ENCODE assay signal across 1 cellular context in genomic region chr9:17802249-17802857, GRCh38.
TF ChIP-seq lines count a peak whose summit lies in the region.

No MANE protein-coding gene starts in this region.

TF ChIP-seq in GM23338, 12 proteins besides CTCF, POLR2A, EP300 and RAD21 (continued from another document):
- TF ChIP-seq REST (IDR thresholded peaks at IDR 0.05; ENCODE audit: unreplicated experiment) (no peak), STAT1 (IDR thresholded peaks at IDR 0.05; ENCODE audit: unreplicated experiment) (no peak), ZNF114 (CRISPR knock-in tag; IDR thresholded peaks at IDR 0.05) (no peak), ETS1 (IDR thresholded peaks at IDR 0.05) (no peak)
